27 cellular contexts compared by ENCODE assay signal in genomic region chr2:84309281-84309680, GRCh38.
"Had no signal": no experiment of that assay in that cellular context is flagged by ENCODE, and none has a peak within 500 bp of the region (broad histone marks: within the 10 kb centered on the region; RNA-seq: fewer than 3 reads in every experiment).

No MANE protein-coding gene starts in this region.

- H3K4me1 Mint-ChIP-seq: nephron progenitor cell; neural crest cell; stimulated activated memory B cell treated with anti-CD40 and anti-IgM and Interleukin-4, amounts not matched to agents 10 μg/mL and 1 μg/mL and 100 μg/mL, for 72 hours; stimulated activated naive CD8-positive, alpha-beta T cell treated with anti-CD3 and anti-CD28 coated beads, Interleukin-15, amount 100 ng/mL, for 72 hours had no signal

- H3K4me3 ChIP-seq: pancreas, prostate gland, right lobe of liver, sigmoid colon, suprapubic skin, testis, tibial artery, transverse colon, upper lobe of left lung, vagina had no signal

- H3K36me3 Mint-ChIP-seq: naive thymus-derived CD4-positive, alpha-beta T cell; stimulated activated memory B cell treated with anti-CD40 and anti-IgM and Interleukin-4, amounts not matched to agents 10 μg/mL and 1 μg/mL and 100 μg/mL, for 72 hours had no signal

- H3K4me3 Mint-ChIP-seq: naive thymus-derived CD4-positive, alpha-beta T cell; natural killer cell treated with Interleukin-12 subunit alpha and Interleukin-12 subunit beta and Interleukin-15 and Interleukin-18, amount 100 ng/mL, for 72 hours; nephron progenitor cell; neural crest cell; stimulated activated memory B cell treated with anti-CD40 and anti-IgM and Interleukin-4, amounts not matched to agents 10 μg/mL and 1 μg/mL and 100 μg/mL, for 72 hours; stimulated activated naive CD8-positive, alpha-beta T cell treated with anti-CD3 and anti-CD28 coated beads, Interleukin-15, amount 100 ng/mL, for 72 hours had no signal

- FAIRE-seq: pancreas, small intestine, urothelium cell line had no signal

- H3K27ac Mint-ChIP-seq: naive thymus-derived CD4-positive, alpha-beta T cell; natural killer cell treated with Interleukin-12 subunit alpha and Interleukin-12 subunit beta and Interleukin-15 and Interleukin-18, amount 100 ng/mL, for 72 hours; nephron progenitor cell; stimulated activated memory B cell treated with anti-CD40 and anti-IgM and Interleukin-4, amounts not matched to agents 10 μg/mL and 1 μg/mL and 100 μg/mL, for 72 hours had no signal

- DNase-seq: naive thymus-derived CD4-positive, alpha-beta T cell; nephron progenitor cell; nucleus accumbens; pancreas; right cardiac atrium; right lobe of liver; sigmoid colon; small intestine; stimulated activated CD4-positive, alpha-beta T cell treated with anti-CD3 and anti-CD28 coated beads, Interleukin-15, amount 100 ng/mL, for 24 hours; stimulated activated CD4-positive, alpha-beta T cell treated with anti-CD3 and anti-CD28 coated beads, Interleukin-4, amount 100 ng/mL, for 1 hour; stimulated activated CD4-positive, alpha-beta T cell treated with anti-CD3 and anti-CD28 coated beads, Interleukin-4, amount 100 ng/mL, for 4 hours; stimulated activated CD8-positive, alpha-beta memory T cell treated with anti-CD3 and anti-CD28 coated beads, Interleukin-4, amount 100 ng/mL, for 48 hours; stimulated activated naive CD4-positive, alpha-beta T cell; stimulated activated naive CD8-positive, alpha-beta T cell treated with anti-CD3 and anti-CD28 coated beads, Interleukin-15, amount 100 ng/mL, for 72 hours; stimulated activated naive CD8-positive, alpha-beta T cell treated with anti-CD3 and anti-CD28 coated beads, Interleukin-15, Interleukin-2, amounts not matched to agents 100 U/mL and 50 U/mL, for 24 hours; substantia nigra; testis; tibial artery; transverse colon; upper lobe of left lung had no signal

- ATAC-seq: naive thymus-derived CD4-positive, alpha-beta T cell; natural killer cell treated with Interleukin-12 subunit alpha and Interleukin-12 subunit beta and Interleukin-15 and Interleukin-18, amount 100 ng/mL, for 72 hours; pancreas; right cardiac atrium; right lobe of liver; stimulated activated memory B cell treated with anti-CD40 and anti-IgM and Interleukin-4, amounts not matched to agents 10 μg/mL and 1 μg/mL and 100 μg/mL, for 72 hours; stimulated activated naive CD8-positive, alpha-beta T cell treated with anti-CD3 and anti-CD28 coated beads, Interleukin-15, amount 100 ng/mL, for 72 hours; stimulated activated naive CD8-positive, alpha-beta T cell treated with anti-CD3 and anti-CD28 coated beads, Interleukin-15, Interleukin-2, amounts not matched to agents 100 U/mL and 50 U/mL, for 24 hours had no signal

- H3K27me3 Mint-ChIP-seq: stimulated activated memory B cell treated with anti-CD40 and anti-IgM and Interleukin-4, amounts not matched to agents 10 μg/mL and 1 μg/mL and 100 μg/mL, for 72 hours had no signal
